ENCODE assay signal across 14 cellular contexts in genomic region chr2:68367918-68368656, GRCh38. TPM values are rescaled to one million over a fixed set of nuclear protein-coding genes. Genes with fewer than 3 reads are reported as not detected.
DNase-seq lines count a peak whose midpoint lies in the region; ATAC-seq, FAIRE-seq and TF ChIP-seq lines count a peak whose summit lies in the region.
"Had no signal": no experiment of that assay in that cellular context is flagged by ENCODE, and none has a peak within 500 bp of the region (broad histone marks: within the 10 kb centered on the region; RNA-seq: fewer than 3 reads in every experiment).

No MANE protein-coding gene starts in this region.

- no peaks in the 10 kb centered on the region for H3K79me2 ChIP-seq in Loucy (ENCODE audit: insufficient read depth, low read length)
- H3K79me2 ChIP-seq: parathyroid adenoma had no signal

- no peak overlapping the region for H3K9ac ChIP-seq in Loucy (ENCODE audit: low read depth, low read length, poor library complexity, severe bottlenecking)
- H3K9ac ChIP-seq: parathyroid adenoma had no signal

- no peaks in the 10 kb centered on the region for H3K9me3 ChIP-seq in Loucy (ENCODE audit: insufficient read depth, low read depth, low read length)
- H3K9me3 ChIP-seq: body of pancreas had no signal

- H3K9me2 ChIP-seq in Loucy (replicated peaks; ENCODE audit: low read depth, low read length), result no peaks in the 10 kb centered on the region

- H3K27me3 Mint-ChIP-seq in nephron (ENCODE audit: low read depth), result peaks cover 12% of the 10 kb centered on the region

- H3K27ac Mint-ChIP-seq in nephron, result peak overlapping the region in 2 of 3 experiments; percentile 18 to 26
- H3K27ac Mint-ChIP-seq: H9 had no signal

- H3K36me3 ChIP-seq in Loucy (ENCODE audit: insufficient read depth, low read length) (no peaks in the 10 kb centered on the region), bronchial epithelial cell (ENCODE audit: control insufficient read depth, insufficient read depth, low read length) (no peaks in the 10 kb centered on the region)

- H2AFZ ChIP-seq in Loucy (ENCODE audit: low read length), result 0 out of 2 replicates have a peak overlapping the region, but pooled peaks have one; percentile 22
- H2AFZ ChIP-seq: parathyroid adenoma had no signal

- no peaks in the 10 kb centered on the region for H3K9me3 Mint-ChIP-seq in nephron
- H3K9me3 Mint-ChIP-seq: H9 had no signal

- no peaks in the 10 kb centered on the region for H4K20me1 ChIP-seq in Loucy (ENCODE audit: insufficient read depth, low read length, poor library complexity, severe bottlenecking)

- H3K4me2 ChIP-seq in Loucy (ENCODE audit: low read depth, low read length, poor library complexity, severe bottlenecking), result no peak overlapping the region

- no peaks in the 10 kb centered on the region; the same call in 1 of the 2 replicates for H3F3A ChIP-seq in Loucy (ENCODE audit: low read depth)

- H3K36me3 Mint-ChIP-seq in nephron (ENCODE audit: low read depth), result no peaks in the 10 kb centered on the region

- H3K4me3 Mint-ChIP-seq in nephron, result no peak overlapping the region
- H3K4me3 Mint-ChIP-seq: H9 had no signal

- no peak for TF ChIP-seq CTCF in Loucy (conservative IDR thresholded peaks at IDR 0.05; ENCODE audit: low read length)
- no peak for TF ChIP-seq CTCF in bronchial epithelial cell (IDR thresholded peaks at IDR 0.05; ENCODE audit: insufficient read depth, low read length, severe bottlenecking)
- no peak for TF ChIP-seq CTCF in nephron (IDR thresholded peaks at IDR 0.05; ENCODE audit: unreplicated experiment in 3 of 3)
- TF ChIP-seq CTCF in GM10266 (IDR thresholded peaks at IDR 0.05; ENCODE audit: control insufficient read depth, insufficient read depth, low read depth, missing control alignments), result no peak

- peaks cover 5% of the 10 kb centered on the region for H3K4me1 Mint-ChIP-seq in nephron

- no peak for FAIRE-seq in bronchial epithelial cell (lab: Jason Lieb, UNC)

- ATAC-seq in GM21526 (IDR thresholded peaks at IDR 0.05; ENCODE audit: low FRiP score, unreplicated experiment), result no peak
- no peak for ATAC-seq in GM21367 (IDR thresholded peaks at IDR 0.05; ENCODE audit: unreplicated experiment)
- ATAC-seq: body of pancreas had no signal

- H3K4me1 ChIP-seq in Loucy (ENCODE audit: insufficient read depth, low read length, poor library complexity, severe bottlenecking), result peaks cover 3% of the 10 kb centered on the region
- H3K4me1 ChIP-seq: body of pancreas, parathyroid adenoma had no signal

- H3K27me3 ChIP-seq in Loucy (ENCODE audit: insufficient read depth, low read length, poor library complexity, severe bottlenecking) (no peaks in the 10 kb centered on the region), bronchial epithelial cell (ENCODE audit: control insufficient read depth, insufficient read depth, low read length) (no peaks in the 10 kb centered on the region)
- H3K27me3 ChIP-seq: body of pancreas, heart right ventricle had no signal

- H3K4me3 ChIP-seq in Loucy (ENCODE audit: low read length, poor library complexity, severe bottlenecking) (no peak overlapping the region), bronchial epithelial cell (ENCODE audit: low read depth, low read length) (no peak overlapping the region)
- H3K4me3 ChIP-seq: body of pancreas had no signal

- DNase-seq in CD1c-positive myeloid dendritic cell (ENCODE audit: extremely low spot score) (peak; percentile 91), bronchial epithelial cell (ENCODE audit: low read depth) (peak; percentile 67), GM10266 (ENCODE audit: extremely low spot score) (no peak), T1000 (lab: John Stamatoyannopoulos, UW) (no peak)
- DNase-seq: activated CD4-positive, alpha-beta T cell treated with anti-CD3 and anti-CD28 coated beads, Interleukin-2, amount 50 U/mL, for 48 hours; body of pancreas; H9; heart right ventricle; NCI-H187 treated with DMSO at 0.1 percent for 48 hours had no signal

RNA-seq across cellular contexts. Expression of gene PLEK, which starts 3.0 kb away (rescaled TPM):
- under 0.01 TPM in 1 of 2 replicates, not detected in the other for total RNA-seq in bronchial epithelial cell
- total RNA-seq: H9 had no signal

RNA-seq across cellular contexts. Expression of gene CNRIP1, which starts 48.3 kb away (rescaled TPM):
- total RNA-seq in bronchial epithelial cell, result 0.26 TPM in 1 of 2 replicates, not detected in the other

Comparison
In these comparisons a context has a peak if more than half of its experiments do, and no peak if none do; other contexts are left out.
1. DNase-seq: peak in CD1c-positive myeloid dendritic cell (single experiment) and bronchial epithelial cell (single experiment); none in GM10266 (single experiment) and T1000 (single experiment).